12 cellular contexts compared by ENCODE assay signal in genomic region chr15:63583027-63583426, GRCh38. TPM values are rescaled to one million over a fixed set of nuclear protein-coding genes. Genes with fewer than 3 reads are reported as not detected.
A peak's percentile ranks its signal among the peaks of the same experiment; 100 is the strongest.
DNase-seq lines count a peak whose midpoint lies in the region; ATAC-seq, FAIRE-seq and TF ChIP-seq lines count a peak whose summit lies in the region.
"Had no signal": no experiment of that assay in that cellular context is flagged by ENCODE, and none has a peak within 500 bp of the region (broad histone marks: within the 10 kb centered on the region; RNA-seq: fewer than 3 reads in every experiment).

No MANE protein-coding gene starts in this region.

- no peak overlapping the region for H3K27ac ChIP-seq in CD8-positive, alpha-beta T cell (ENCODE audit: low read depth, low read length)
- H3K27ac ChIP-seq: Peyer's patch, right atrium auricular region had no signal

- H3K4me1 ChIP-seq in CD8-positive, alpha-beta T cell (ENCODE audit: insufficient read depth, low read length), result no peaks in the 10 kb centered on the region
- H3K4me1 ChIP-seq: Peyer's patch, right atrium auricular region had no signal

- no peak overlapping the region for H3K4me3 ChIP-seq in CD8-positive, alpha-beta T cell (ENCODE audit: low read depth, low read length)
- H3K4me3 ChIP-seq: Peyer's patch, right atrium auricular region had no signal

- peaks cover 5% of the 10 kb centered on the region for H3K9me3 Mint-ChIP-seq in CD8-positive, alpha-beta T cell

- H3K36me3 Mint-ChIP-seq in CD8-positive, alpha-beta T cell, result peaks cover 76% of the 10 kb centered on the region
- peaks cover 11% of the 10 kb centered on the region for H3K36me3 Mint-ChIP-seq in T-helper 17 cell (ENCODE audit: low read depth)

- ATAC-seq in CD8-positive, alpha-beta T cell, result no peak
- ATAC-seq in T-helper 17 cell (peak; percentile 19), GM19395 (IDR thresholded peaks at IDR 0.05; ENCODE audit: unreplicated experiment) (no peak)
- ATAC-seq: left ventricle myocardium superior had no signal

- in situ Hi-C loops in ACHN (cut with HindIII; ENCODE audit: low pct_ligation_motif_present, low pct_unique_long_range_greater_than_20kb, low sequenced_read_pairs), result no loop called here

- no peaks in the 10 kb centered on the region for H3K27me3 ChIP-seq in CD8-positive, alpha-beta T cell (ENCODE audit: insufficient read depth, low read length)
- H3K27me3 ChIP-seq: Peyer's patch, right atrium auricular region had no signal

- H3K27ac Mint-ChIP-seq in CD8-positive, alpha-beta T cell, result peak overlapping the region; percentile 63
- H3K27ac Mint-ChIP-seq in T-helper 17 cell, result peak overlapping the region; percentile 37

- DNase-seq in ACHN (peak; percentile 73), T-helper 17 cell (no peak), hepatic stellate cell (ENCODE audit: low spot score) (peak; percentile 72), DMS79 (lab: John Stamatoyannopoulos, UW) (no peak), superior temporal gyrus (ENCODE audit: extremely low spot score) (no peak), GM19239 (ENCODE audit: insufficient read length, low spot score) (no peak)
- DNase-seq in CD8-positive, alpha-beta T cell, result no peak
- DNase-seq: activated CD4-positive, CD25-positive, alpha-beta regulatory T cell; left ventricle myocardium superior; Peyer's patch had no signal

- no peaks in the 10 kb centered on the region for H3K27me3 Mint-ChIP-seq in CD8-positive, alpha-beta T cell (ENCODE audit: low read depth)
- no peaks in the 10 kb centered on the region for H3K27me3 Mint-ChIP-seq in T-helper 17 cell

- H3K4me1 Mint-ChIP-seq in CD8-positive, alpha-beta T cell (ENCODE audit: low read depth), result peaks cover 11% of the 10 kb centered on the region
- H3K4me1 Mint-ChIP-seq in T-helper 17 cell, result peaks cover 21% of the 10 kb centered on the region

- no peaks in the 10 kb centered on the region for H3K9me3 ChIP-seq in CD8-positive, alpha-beta T cell (ENCODE audit: low read length)
- H3K9me3 ChIP-seq in T-helper 17 cell (ENCODE audit: control insufficient read depth, low read length, poor library complexity, severe bottlenecking), result no peaks in the 10 kb centered on the region
- H3K9me3 ChIP-seq: Peyer's patch, right atrium auricular region had no signal

- H3K36me3 ChIP-seq in CD8-positive, alpha-beta T cell (ENCODE audit: insufficient read depth, low read length), result peaks cover 1% of the 10 kb centered on the region

- no peak overlapping the region for H3K4me3 Mint-ChIP-seq in CD8-positive, alpha-beta T cell
- no peak overlapping the region for H3K4me3 Mint-ChIP-seq in T-helper 17 cell

- TF ChIP-seq CTCF in CD8-positive, alpha-beta T cell (IDR thresholded peaks at IDR 0.05), result no peak

- intact Hi-C loops in CD8-positive, alpha-beta T cell (cut with DNase I, micrococcal nuclease), result no loop called here

- POLR2A ChIA-PET in CD8-positive, alpha-beta T cell (lab: Charles Lee), result no interaction called here

- no peak for FAIRE-seq in GM19239 (lab: Jason Lieb, UNC)

- CTCF ChIA-PET in CD8-positive, alpha-beta T cell (lab: Charles Lee), result interaction anchor here (0.6 to 1.0 kb wide), 2 partner anchors 15 to 116 kb away, joined by 3 to 4 read pairs; no protein-coding TSS in a partner anchor

RNA-seq across cellular contexts. Expression of gene FBXL22, which starts 14.2 kb away (rescaled TPM):
- 1 to 10 TPM in 1 of 2 experiments, under 1 TPM in 1; 0.68 to 1.7 TPM for total RNA-seq in CD8-positive, alpha-beta T cell
- 1 to 10 TPM in 1 of 2 donors, under 1 TPM in 1; 0.81 to 1.1 TPM for total RNA-seq in T-helper 17 cell

Comparison
In these comparisons a context has a peak if more than half of its experiments do, and no peak if none do; other contexts are left out.
1. DNase-seq: peak in ACHN (single experiment) and hepatic stellate cell (single experiment); none in CD8-positive, alpha-beta T cell (0 of 7), T-helper 17 cell (0 of 3), DMS79 (single experiment), superior temporal gyrus (single experiment) and GM19239 (single experiment).